In the genomic region with DNA sequence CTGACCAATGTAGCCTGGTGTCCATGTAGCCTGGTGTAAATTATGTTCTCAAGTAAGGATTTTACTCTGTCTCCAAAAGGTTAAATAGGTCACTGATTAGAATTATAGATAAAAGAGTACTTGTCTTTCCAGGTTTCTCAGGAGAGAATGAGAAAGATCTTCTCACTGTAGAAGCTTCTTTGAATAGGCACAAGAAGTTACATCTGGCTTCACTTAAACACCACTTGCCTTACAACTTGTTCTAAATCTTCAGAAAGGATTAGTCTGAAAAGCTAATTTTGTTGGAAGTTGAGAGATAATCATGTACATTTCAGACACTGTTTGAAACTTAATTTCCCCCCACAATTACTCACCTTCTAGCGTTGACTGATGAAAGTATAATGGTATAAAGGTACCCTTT, we compare ENCODE assay signal across 17 cellular contexts.
DNase-seq lines count a peak whose midpoint lies in the region; ATAC-seq lines count a peak whose summit lies in the region.
"Had no signal": no experiment of that assay in that cellular context is flagged by ENCODE, and none has a peak within 500 bp of the region (broad histone marks: within the 10 kb centered on the region; RNA-seq: fewer than 3 reads in every experiment).

No MANE protein-coding gene starts in this region.

- no peaks in the 10 kb centered on the region for H4K20me1 ChIP-seq in GM23248 (ENCODE audit: insufficient read depth)
- H4K20me1 ChIP-seq: BLaER1 treated with 17β-estradiol and CSF1 and Interleukin-3, amounts not matched to agents 10 nM and 100 nM had no signal

- no peak overlapping the region for H2AFZ ChIP-seq in GM23248
- H2AFZ ChIP-seq: GM23338 had no signal

- DNase-seq in GM23248 (peak; percentile 6), adipocyte (ENCODE audit: low read depth) (peak; percentile 34), fibroblast of peridontal ligament (ENCODE audit: extremely low read depth) (peak; percentile 49), NCI-H1417 treated with DMSO at 0.1 percent for 48 hours (lab: John Stamatoyannopoulos, UW) (no peak), AML-193 (lab: John Stamatoyannopoulos, UW) (no peak), DMS79 (lab: John Stamatoyannopoulos, UW) (no peak)
- DNase-seq: BE2C; CD4-positive, alpha-beta T cell; CD8-positive, alpha-beta memory T cell; DMS 273 treated with DMSO at 0.1 percent for 48 hours; DMS79 treated with DMSO at 0.1 percent for 48 hours; GF-D8; H9 had no signal

- peaks cover 11% of the 10 kb centered on the region; the same call in 1 of the 2 replicates for H3F3A ChIP-seq in GM23248 (ENCODE audit: insufficient read depth)

- H3K4me2 ChIP-seq in GM23248 (ENCODE audit: unreplicated experiment) = no peak overlapping the region
- H3K4me2 ChIP-seq: GM23338 had no signal

- no peak for ATAC-seq in HG02852 (IDR thresholded peaks at IDR 0.05; ENCODE audit: unreplicated experiment)
- ATAC-seq: GM23338, HCT116 had no signal

- no peaks in the 10 kb centered on the region for H3K27me3 ChIP-seq in GM23248 (replicated peaks; ENCODE audit: insufficient read depth)
- no peaks in the 10 kb centered on the region for H3K27me3 ChIP-seq in adipocyte (replicated peaks; ENCODE audit: control insufficient read depth, insufficient read depth, low read length)
- H3K27me3 ChIP-seq: BE2C; BLaER1 treated with 17β-estradiol and CSF1 and Interleukin-3, amounts not matched to agents 10 nM and 100 nM had no signal

- H3K4me1 ChIP-seq in GM23248 (ENCODE audit: insufficient read depth) (peaks cover 34% of the 10 kb centered on the region), adipocyte (ENCODE audit: control insufficient read depth, insufficient read depth, low read length) (peaks cover 32% of the 10 kb centered on the region)
- H3K4me1 ChIP-seq: BE2C had no signal

- H3K79me2 ChIP-seq in GM23248 (ENCODE audit: insufficient read depth) = no peaks in the 10 kb centered on the region

- H3K36me3 ChIP-seq in GM23248 (ENCODE audit: low read depth) = no peaks in the 10 kb centered on the region
- H3K36me3 ChIP-seq in adipocyte (ENCODE audit: control insufficient read depth, insufficient read depth, low read length, severe bottlenecking) = no peaks in the 10 kb centered on the region
- H3K36me3 ChIP-seq: BE2C had no signal

- no peak overlapping the region for H3K9ac ChIP-seq in GM23248
- peak overlapping the region; percentile 76 for H3K9ac ChIP-seq in adipocyte (ENCODE audit: low read length)
- H3K9ac ChIP-seq: BLaER1 treated with 17β-estradiol and CSF1 and Interleukin-3, amounts not matched to agents 10 nM and 100 nM had no signal

- no peak overlapping the region for H3K4me3 ChIP-seq in GM23248
- peak overlapping the region; percentile 53 for H3K4me3 ChIP-seq in adipocyte (ENCODE audit: low read length)
- H3K4me3 ChIP-seq: BLaER1 treated with 17β-estradiol and CSF1 and Interleukin-3, amounts not matched to agents 10 nM and 100 nM; GM23338 had no signal

- in situ Hi-C loops in GM23248 (cut with MboI) = no loop called here

- WGBS in GM23248 (ENCODE audit: low coverage in 1 of 2, low lambda C conversion rate in 2 of 2, missing lambda C conversion rate in 2 of 2), 2 experiments = 0 to 7% methylated on average over 1 of the region's 1 CpG

- no peak overlapping the region for H3K27ac ChIP-seq in GM23248
- H3K27ac ChIP-seq: BLaER1 treated with 17β-estradiol and CSF1 and Interleukin-3, amounts not matched to agents 10 nM and 100 nM had no signal

- H3K9me3 ChIP-seq in GM23248 (ENCODE audit: low read depth) = no peaks in the 10 kb centered on the region
- H3K9me3 ChIP-seq in adipocyte (ENCODE audit: control insufficient read depth, low read length) = no peaks in the 10 kb centered on the region
- H3K9me3 ChIP-seq: BE2C had no signal

- no peaks in the 10 kb centered on the region for H3K9me2 ChIP-seq in GM23248 (ENCODE audit: insufficient read depth)

Comparison
In these comparisons a context has a peak if more than half of its experiments do, and no peak if none do; other contexts are left out.
1. DNase-seq: peak in GM23248 (single experiment), adipocyte (single experiment) and fibroblast of peridontal ligament (single experiment); none in NCI-H1417 treated with DMSO at 0.1 percent for 48 hours (single experiment), AML-193 (0 of 2) and DMS79 (single experiment).